In genomic region chr14:97107760-97108159, GRCh38 we compare ENCODE assay signal across 16 cellular contexts.
DNase-seq lines count a peak whose midpoint lies in the region; ATAC-seq and TF ChIP-seq lines count a peak whose summit lies in the region.
"Had no signal": no experiment of that assay in that cellular context is flagged by ENCODE, and none has a peak within 500 bp of the region (broad histone marks: within the 10 kb centered on the region; RNA-seq: fewer than 3 reads in every experiment).

No MANE protein-coding gene starts in this region.

- H3K27ac ChIP-seq in BLaER1 (peak overlapping the region; percentile 94), epithelial cell of prostate (peak overlapping the region; percentile 32), esophagus muscularis mucosa (replicated peaks in 1 of 4) (no peak overlapping the region)
- no peak overlapping the region for H3K27ac ChIP-seq in CD4-positive, alpha-beta T cell (ENCODE audit: low read depth, low read length)
- H3K27ac ChIP-seq: GM23248 had no signal

- POLR2A ChIA-PET in CD4-positive, alpha-beta T cell (lab: Charles Lee) = no interaction called here

- no peaks in the 10 kb centered on the region; the same call in 1 of the 2 replicates for H3K27me3 Mint-ChIP-seq in HFFc6 (ENCODE audit: insufficient read depth)
- H3K27me3 Mint-ChIP-seq in Calu3 (ENCODE audit: unreplicated experiment) = no peaks in the 10 kb centered on the region
- H3K27me3 Mint-ChIP-seq in CD4-positive, alpha-beta T cell = peaks cover 5% of the 10 kb centered on the region

- no peaks in the 10 kb centered on the region for H4K20me1 ChIP-seq in BLaER1
- H4K20me1 ChIP-seq: BLaER1 treated with 17β-estradiol and CSF1 and Interleukin-3, amounts not matched to agents 10 nM and 100 nM had no signal

- TF ChIP-seq POLR2A in esophagus muscularis mucosa (IDR thresholded peaks at IDR 0.05; ENCODE audit: low read depth) = no peak

- WGBS in esophagus muscularis mucosa = 91% methylated on average over 4 of the region's 4 CpGs

- H3K4me1 ChIP-seq in BLaER1 (peaks cover 75% of the 10 kb centered on the region), esophagus muscularis mucosa (no peaks in the 10 kb centered on the region)

- no peak for TF ChIP-seq EP300 in esophagus muscularis mucosa (IDR thresholded peaks at IDR 0.05)

- H3K4me3 Mint-ChIP-seq in HFFc6 (peak overlapping the region; percentile 30; the same call in 1 of the 2 replicates), Calu3 (ENCODE audit: low read depth, unreplicated experiment) (no peak overlapping the region)
- H3K4me3 Mint-ChIP-seq in CD4-positive, alpha-beta T cell = no peak overlapping the region
- H3K4me3 Mint-ChIP-seq: CD4-positive, alpha-beta memory T cell had no signal

- DNase-seq in HFFc6 = no peak
- peak; percentile 53 for DNase-seq in RPMI7951 (ENCODE audit: low read depth)
- DNase-seq in epithelial cell of prostate (ENCODE audit: low read depth, low spot score) = no peak
- DNase-seq in Calu3 = no peak
- DNase-seq in esophagus muscularis mucosa (ENCODE audit: extremely low spot score) = no peak
- no peak for DNase-seq in left ventricle myocardium superior
- DNase-seq in CD4-positive, alpha-beta T cell = no peak
- DNase-seq: 8988T; AML-193; CD4-positive, alpha-beta memory T cell; DMS53 had no signal

- TF ChIP-seq CTCF in HFFc6 (IDR thresholded peaks at IDR 0.05) = no peak
- no peak for TF ChIP-seq CTCF in Calu3 (IDR thresholded peaks at IDR 0.05; ENCODE audit: unreplicated experiment)
- TF ChIP-seq CTCF in esophagus muscularis mucosa (IDR thresholded peaks at IDR 0.05) = no peak
- no peak for TF ChIP-seq CTCF in CD4-positive, alpha-beta T cell (IDR thresholded peaks at IDR 0.05)

- H3K4me3 ChIP-seq in BLaER1 (no peak overlapping the region; the same call in 1 of the 2 replicates), esophagus muscularis mucosa (no peak overlapping the region)
- H3K4me3 ChIP-seq: GM12878, GM23248 had no signal

- H3K4me2 ChIP-seq in BLaER1 = peak overlapping the region; percentile 80

- no peak overlapping the region for H3K9ac ChIP-seq in BLaER1
- H3K9ac ChIP-seq: GM23248 had no signal

- H3K4me1 Mint-ChIP-seq in HFFc6 (ENCODE audit: low read depth) (peaks cover 38% of the 10 kb centered on the region; the same call in 1 of the 2 replicates), Calu3 (ENCODE audit: low read depth, unreplicated experiment) (no peaks in the 10 kb centered on the region)
- H3K4me1 Mint-ChIP-seq in CD4-positive, alpha-beta T cell (ENCODE audit: low read depth) = no peaks in the 10 kb centered on the region
- H3K4me1 Mint-ChIP-seq: CD4-positive, alpha-beta memory T cell had no signal

- peaks cover 33% of the 10 kb centered on the region for H3K9me3 ChIP-seq in BLaER1
- peaks cover 0 to 15% (median 5%) of the 10 kb centered on the region in 4 donors for H3K9me3 ChIP-seq in esophagus muscularis mucosa
- peaks cover 8% of the 10 kb centered on the region for H3K9me3 ChIP-seq in CD4-positive, alpha-beta T cell (ENCODE audit: control insufficient read depth, low read length)

- H3K27me3 ChIP-seq in BLaER1 (no peaks in the 10 kb centered on the region), esophagus muscularis mucosa (peaks cover 0 to 29% (median 0%) of the 10 kb centered on the region in 4 donors)
- H3K27me3 ChIP-seq in CD4-positive, alpha-beta T cell (ENCODE audit: control insufficient read depth, insufficient read depth, low read length) = no peaks in the 10 kb centered on the region

- H3K36me3 ChIP-seq in BLaER1 (peaks cover 14% of the 10 kb centered on the region; the same call in 1 of the 2 replicates), esophagus muscularis mucosa (no peaks in the 10 kb centered on the region)

- H3K27ac Mint-ChIP-seq in HFFc6 (peak overlapping the region; percentile 90), Calu3 (ENCODE audit: unreplicated experiment) (no peak overlapping the region)
- H3K27ac Mint-ChIP-seq in CD4-positive, alpha-beta T cell = no peak overlapping the region
- H3K27ac Mint-ChIP-seq: CD4-positive, alpha-beta memory T cell had no signal

- H3K36me3 Mint-ChIP-seq in HFFc6 (ENCODE audit: low read depth) (peaks cover 6% of the 10 kb centered on the region; the same call in 1 of the 2 replicates), Calu3 (ENCODE audit: insufficient read depth, unreplicated experiment) (no peaks in the 10 kb centered on the region)
- peaks cover 5% of the 10 kb centered on the region for H3K36me3 Mint-ChIP-seq in CD4-positive, alpha-beta T cell (ENCODE audit: low read depth)

- intact Hi-C loops in Calu3 (cut with micrococcal nuclease; ENCODE audit: unreplicated experiment) = no loop called here
- intact Hi-C loops in esophagus muscularis mucosa (cut with DNase I) = no loop called here
- intact Hi-C loops in left ventricle myocardium superior (cut with micrococcal nuclease) = no loop called here
- intact Hi-C loops in CD4-positive, alpha-beta T cell (cut with DNase I, micrococcal nuclease) = no loop called here

- CTCF ChIA-PET in Calu3 (lab: Charles Lee) = no interaction called here
- CTCF ChIA-PET in CD4-positive, alpha-beta T cell (lab: Charles Lee) = interaction anchor here (1.3 kb wide), 1 partner anchor 15 kb away, joined by 3 read pairs; no protein-coding TSS in a partner anchor

- no TSS peak for BruUV-seq in Calu3 (replicated peaks; lab: Mats Ljungman, UMichigan)

- H3K9me3 Mint-ChIP-seq in HFFc6 (peaks cover 41% of the 10 kb centered on the region), Calu3 (ENCODE audit: low read depth, unreplicated experiment) (peaks cover 12% of the 10 kb centered on the region)
- H3K9me3 Mint-ChIP-seq in CD4-positive, alpha-beta T cell = peaks cover 8% of the 10 kb centered on the region

- no peak for ATAC-seq in left ventricle myocardium superior
- ATAC-seq in CD4-positive, alpha-beta T cell (ENCODE audit: poor library complexity) = no peak
- ATAC-seq: GM12878, HepG2 had no signal

Comparison
In these comparisons a context has a peak if more than half of its experiments do, and no peak if none do; other contexts are left out.
1. H3K27ac ChIP-seq: peak in BLaER1 (single experiment) and epithelial cell of prostate (single experiment); none in esophagus muscularis mucosa (0 of 4) and CD4-positive, alpha-beta T cell (single experiment).